In the genomic region with DNA sequence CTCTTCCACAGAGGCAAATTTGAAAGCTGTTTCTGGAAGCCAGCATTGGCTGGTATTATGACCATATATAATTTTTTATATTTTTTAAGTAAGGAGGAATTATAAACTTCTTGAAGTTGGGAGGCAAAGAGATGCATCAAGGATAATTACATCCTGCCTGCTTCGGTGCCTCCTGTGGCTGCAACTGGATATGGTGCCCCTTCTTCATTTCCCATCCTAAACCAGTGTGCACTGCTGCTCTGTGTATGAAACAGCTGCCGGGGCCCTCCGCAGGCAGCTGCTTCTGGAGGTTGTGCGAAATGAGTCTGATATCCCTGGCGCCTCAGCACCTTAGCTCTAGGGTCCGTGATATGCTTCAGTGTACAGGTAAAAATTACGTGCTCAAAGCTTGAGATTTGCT, we compare ENCODE assay signal across 15 cellular contexts.
A peak's percentile ranks its signal among the peaks of the same experiment; 100 is the strongest.
DNase-seq lines count a peak whose midpoint lies in the region; ATAC-seq and TF ChIP-seq lines count a peak whose summit lies in the region.
"Had no signal": no experiment of that assay in that cellular context is flagged by ENCODE, and none has a peak within 500 bp of the region (broad histone marks: within the 10 kb centered on the region; RNA-seq: fewer than 3 reads in every experiment).

No MANE protein-coding gene starts in this region.

- H3K4me3 ChIP-seq in cardiac fibroblast (replicated peaks in 1 of 2; ENCODE audit: low read depth in 2 of 2, low read length in 2 of 2), result no peak overlapping the region
- H3K4me3 ChIP-seq: colonic mucosa, gastrocnemius medialis had no signal

- peaks cover 42% of the 10 kb centered on the region for H3K4me1 Mint-ChIP-seq in neural crest cell
- H3K4me1 Mint-ChIP-seq: activated naive CD4-positive, alpha-beta T cell treated with anti-CD3 and anti-CD28 coated beads, Interleukin-2, amount 10 ng/mL, durations not matched to agents 7 days and 5 days; T-cell had no signal

- H3K27ac Mint-ChIP-seq in neural crest cell (ENCODE audit: unreplicated experiment), result no peak overlapping the region
- H3K27ac Mint-ChIP-seq: activated CD4-positive, alpha-beta memory T cell treated with anti-CD3 and anti-CD28 coated beads for 36 hours; activated naive CD4-positive, alpha-beta T cell treated with anti-CD3 and anti-CD28 coated beads, Interleukin-2, amount 10 ng/mL, durations not matched to agents 7 days and 5 days; T-cell had no signal

- intact Hi-C loops in Right ventricle myocardium superior (cut with DNase I), result no loop called here

- no peaks in the 10 kb centered on the region for H3K9me3 Mint-ChIP-seq in neural crest cell
- H3K9me3 Mint-ChIP-seq: activated CD4-positive, alpha-beta memory T cell treated with anti-CD3 and anti-CD28 coated beads for 36 hours; activated naive CD4-positive, alpha-beta T cell treated with anti-CD3 and anti-CD28 coated beads, Interleukin-2, amount 10 ng/mL, durations not matched to agents 7 days and 5 days; T-cell had no signal

- H3K36me3 Mint-ChIP-seq in neural crest cell (ENCODE audit: low read depth), result no peaks in the 10 kb centered on the region
- H3K36me3 Mint-ChIP-seq: activated CD4-positive, alpha-beta memory T cell treated with anti-CD3 and anti-CD28 coated beads for 36 hours; activated naive CD4-positive, alpha-beta T cell treated with anti-CD3 and anti-CD28 coated beads, Interleukin-2, amount 10 ng/mL, durations not matched to agents 7 days and 5 days; T-cell had no signal

- no peak overlapping the region for H3K4me3 Mint-ChIP-seq in neural crest cell
- H3K4me3 Mint-ChIP-seq: activated CD4-positive, alpha-beta memory T cell treated with anti-CD3 and anti-CD28 coated beads for 36 hours; activated naive CD4-positive, alpha-beta T cell treated with anti-CD3 and anti-CD28 coated beads, Interleukin-2, amount 10 ng/mL, durations not matched to agents 7 days and 5 days; T-cell had no signal

- no peaks in the 10 kb centered on the region for H3K27me3 Mint-ChIP-seq in neural crest cell (ENCODE audit: low read depth)

- DNase-seq in ELR (ENCODE audit: low read depth) (peak; percentile 35), NCI-H1092 (lab: John Stamatoyannopoulos, UW) (peak; percentile 21), cardiac fibroblast (ENCODE audit: low read depth in 2 of 2) (no peak), neural crest cell (ENCODE audit: low read depth, low spot score) (peak; percentile 32), Right ventricle myocardium superior (no peak)
- DNase-seq: activated CD4-positive, alpha-beta memory T cell treated with anti-CD3 and anti-CD28 coated beads for 36 hours; activated naive CD4-positive, alpha-beta T cell treated with anti-CD3 and anti-CD28 coated beads, Interleukin-2, amount 10 ng/mL, durations not matched to agents 7 days and 5 days; colonic mucosa; gastrocnemius medialis; NCI-H1048; posterior cingulate gyrus; stimulated activated naive CD8-positive, alpha-beta T cell treated with anti-CD3 and anti-CD28 coated beads, Interleukin-15, Interleukin-2, amounts not matched to agents 100 U/mL and 50 U/mL, for 24 hours; T-cell had no signal

- peak; percentile 20 for TF ChIP-seq CTCF in cardiac fibroblast (IDR thresholded peaks at IDR 0.05; ENCODE audit: low read depth, low read length)
- peak; percentile 56 for TF ChIP-seq CTCF in neural crest cell (conservative IDR thresholded peaks at IDR 0.05)

- ATAC-seq in Right ventricle myocardium superior (ENCODE audit: poor library complexity) (no peak), GM21423 (IDR thresholded peaks at IDR 0.05; ENCODE audit: unreplicated experiment) (no peak), GM19452 (IDR thresholded peaks at IDR 0.05; ENCODE audit: unreplicated experiment) (no peak)
- ATAC-seq: gastrocnemius medialis; stimulated activated naive CD8-positive, alpha-beta T cell treated with anti-CD3 and anti-CD28 coated beads, Interleukin-15, Interleukin-2, amounts not matched to agents 100 U/mL and 50 U/mL, for 24 hours; T-cell had no signal

Comparison
In these comparisons a context has a peak if more than half of its experiments do, and no peak if none do; other contexts are left out.
1. DNase-seq: peak in ELR (single experiment), NCI-H1092 (single experiment) and neural crest cell (single experiment); none in cardiac fibroblast (0 of 2) and Right ventricle myocardium superior (single experiment).